ENCODE assay signal across 16 cellular contexts in genomic region chr9:88947581-88948573, GRCh38. TPM values are rescaled to one million over a fixed set of nuclear protein-coding genes. Genes with fewer than 3 reads are reported as not detected.
A peak's percentile ranks its signal among the peaks of the same experiment; 100 is the strongest.
DNase-seq lines count a peak whose midpoint lies in the region; TF ChIP-seq lines count a peak whose summit lies in the region.
"Had no signal": no experiment of that assay in that cellular context is flagged by ENCODE, and none has a peak within 500 bp of the region (broad histone marks: within the 10 kb centered on the region; RNA-seq: fewer than 3 reads in every experiment).

No MANE protein-coding gene starts in this region.

- H3K9me3 ChIP-seq in SJSA1 (replicated peaks), result no peaks in the 10 kb centered on the region
- H3K9me3 ChIP-seq in neuronal stem cell (replicated peaks in 1 of 2; ENCODE audit: control insufficient read depth in 2 of 2, insufficient read depth in 1 of 2, low read depth in 1 of 2, low read length in 2 of 2), result peaks cover 0 to 6% of the 10 kb centered on the region in 2 donors
- H3K9me3 ChIP-seq in right atrium auricular region, result no peaks in the 10 kb centered on the region
- H3K9me3 ChIP-seq in HAP-1, result no peaks in the 10 kb centered on the region

- no peaks in the 10 kb centered on the region for H3K36me3 Mint-ChIP-seq in activated CD4-positive, alpha-beta T cell treated with anti-CD3 and anti-CD28 coated beads, Interleukin-2, amount 10 ng/mL, durations not matched to agents 24 days and 14 days (ENCODE audit: low read depth)
- H3K36me3 Mint-ChIP-seq: CD8-positive, alpha-beta memory T cell; natural killer cell had no signal

- no peak overlapping the region for H4K8ac ChIP-seq in neuronal stem cell (ENCODE audit: low read depth, low read length)

- no peak overlapping the region for H3K4me2 ChIP-seq in neuronal stem cell (ENCODE audit: insufficient read depth, low read length, poor library complexity, severe bottlenecking)

- H3K9me3 Mint-ChIP-seq in activated CD4-positive, alpha-beta T cell treated with anti-CD3 and anti-CD28 coated beads, Interleukin-2, amount 10 ng/mL, durations not matched to agents 24 days and 14 days, result no peaks in the 10 kb centered on the region
- H3K9me3 Mint-ChIP-seq: natural killer cell had no signal

- no peaks in the 10 kb centered on the region for H3K36me3 ChIP-seq in SJSA1
- H3K36me3 ChIP-seq in neuronal stem cell (replicated peaks in 1 of 2; ENCODE audit: control insufficient read depth in 2 of 2, insufficient read depth in 2 of 2, low read length in 2 of 2), result no peaks in the 10 kb centered on the region
- no peaks in the 10 kb centered on the region for H3K36me3 ChIP-seq in right atrium auricular region
- H3K36me3 ChIP-seq in HAP-1 (replicated peaks), result no peaks in the 10 kb centered on the region

- peaks cover 15% of the 10 kb centered on the region for H3K27me3 Mint-ChIP-seq in activated CD4-positive, alpha-beta T cell treated with anti-CD3 and anti-CD28 coated beads, Interleukin-2, amount 10 ng/mL, durations not matched to agents 24 days and 14 days

- H2AFZ ChIP-seq in neuronal stem cell (ENCODE audit: low read length), result no peak overlapping the region

- no peak overlapping the region for H3K18ac ChIP-seq in neuronal stem cell (ENCODE audit: low read length)

- H3K4me1 Mint-ChIP-seq in activated CD4-positive, alpha-beta T cell treated with anti-CD3 and anti-CD28 coated beads, Interleukin-2, amount 10 ng/mL, durations not matched to agents 24 days and 14 days, result peaks cover 6% of the 10 kb centered on the region
- H3K4me1 Mint-ChIP-seq: natural killer cell had no signal

- no CpG with 5 or more reads among the region's 5 CpGs for WGBS in neuronal stem cell (ENCODE audit: extremely low coverage in 2 of 2, insufficient read length in 2 of 2, insufficient replicate concordance in 1 of 2), 2 donors

- H3K23ac ChIP-seq in neuronal stem cell (ENCODE audit: low read depth, low read length, poor library complexity), result peak overlapping the region; percentile 81

- in situ Hi-C loops in HAP-1 (cut with MboI; ENCODE audit: low sequenced_read_pairs), result no loop called here

- no peak overlapping the region for H2BK5ac ChIP-seq in neuronal stem cell (ENCODE audit: low read length)

- H3K27ac Mint-ChIP-seq in activated CD4-positive, alpha-beta T cell treated with anti-CD3 and anti-CD28 coated beads, Interleukin-2, amount 10 ng/mL, durations not matched to agents 24 days and 14 days, result no peak overlapping the region
- H3K27ac Mint-ChIP-seq: CD8-positive, alpha-beta memory T cell; natural killer cell; progenitor cell of endocrine pancreas had no signal

- H3K79me1 ChIP-seq in neuronal stem cell (ENCODE audit: low read depth, low read length), result no peaks in the 10 kb centered on the region

- no peak overlapping the region for H2BK120ac ChIP-seq in neuronal stem cell (ENCODE audit: low read depth, low read length)

- DNase-seq in EH (ENCODE audit: low read depth) (peak; percentile 63), SJSA1 (ENCODE audit: low read depth in 1 of 2, low spot score in 2 of 2) (peak in 1 of 2 experiments; percentile 56), epithelial cell of esophagus (ENCODE audit: low read depth) (peak; percentile 41), neuronal stem cell (ENCODE audit: low spot score) (no peak), right atrium auricular region (ENCODE audit: low spot score) (no peak), HAP-1 (ENCODE audit: low spot score in 2 of 2) (no peak), NCI-H1092 (lab: John Stamatoyannopoulos, UW) (no peak)
- DNase-seq in activated CD4-positive, alpha-beta T cell treated with anti-CD3 and anti-CD28 coated beads, Interleukin-2, amount 10 ng/mL, durations not matched to agents 24 days and 14 days, result no peak
- DNase-seq: activated effector memory CD4-positive, alpha-beta T cell treated with Interleukin-2 at 50 U/mL for 16 hours; amygdala; CD8-positive, alpha-beta memory T cell; DND-41; effector memory CD4-positive, alpha-beta T cell; natural killer cell; substantia nigra had no signal

- H2BK15ac ChIP-seq in neuronal stem cell (ENCODE audit: low read length), result no peak overlapping the region

- H4K91ac ChIP-seq in neuronal stem cell (ENCODE audit: low read depth, low read length, poor library complexity), result peak overlapping the region; percentile 34

- H3K27ac ChIP-seq in SJSA1, result peak overlapping the region; percentile 12; the same call in 1 of the 2 replicates
- H3K27ac ChIP-seq in neuronal stem cell (replicated peaks; ENCODE audit: low read length), result no peak overlapping the region
- no peak overlapping the region for H3K27ac ChIP-seq in right atrium auricular region

- H3K4me1 ChIP-seq in SJSA1 (replicated peaks) (peaks cover 41% of the 10 kb centered on the region), neuronal stem cell (ENCODE audit: control insufficient read depth in 2 of 2, insufficient read depth in 1 of 2, low read depth in 1 of 2, low read length in 2 of 2) (peaks cover 18 to 32% of the 10 kb centered on the region in 2 donors), right atrium auricular region (peaks cover 0 to 26% of the 10 kb centered on the region in 2 donors), HAP-1 (no peaks in the 10 kb centered on the region; the same call in 1 of the 2 replicates)

- TF ChIP-seq CTCF in epithelial cell of esophagus (IDR thresholded peaks at IDR 0.05; ENCODE audit: insufficient read depth, low read depth, low read length, missing control alignments) (no peak), right atrium auricular region (IDR thresholded peaks at IDR 0.05) (no peak)

- H2AK5ac ChIP-seq in neuronal stem cell (ENCODE audit: low read depth, low read length), result no peak overlapping the region

- peak overlapping the region; percentile 49 for H3K14ac ChIP-seq in neuronal stem cell (ENCODE audit: low read length)

- H3K27me3 ChIP-seq in SJSA1 (replicated peaks) (no peaks in the 10 kb centered on the region), neuronal stem cell (ENCODE audit: control insufficient read depth in 3 of 3, insufficient read depth in 3 of 3, low read depth in 1 of 3, low read length in 3 of 3) (peaks cover 0 to 6% (median 0%) of the 10 kb centered on the region in 3 experiments), right atrium auricular region (no peaks in the 10 kb centered on the region), HAP-1 (ENCODE audit: low read depth) (no peaks in the 10 kb centered on the region)

- H3K4ac ChIP-seq in neuronal stem cell (ENCODE audit: low read length), result no peak overlapping the region

- H3K4me3 Mint-ChIP-seq in activated CD4-positive, alpha-beta T cell treated with anti-CD3 and anti-CD28 coated beads, Interleukin-2, amount 10 ng/mL, durations not matched to agents 24 days and 14 days, result no peak overlapping the region
- H3K4me3 Mint-ChIP-seq: CD8-positive, alpha-beta memory T cell; natural killer cell had no signal

- H3K9ac ChIP-seq in neuronal stem cell (ENCODE audit: low read depth, low read length, poor library complexity), result peak overlapping the region; percentile 66

- H3K4me3 ChIP-seq in SJSA1, result no peak overlapping the region
- no peak overlapping the region for H3K4me3 ChIP-seq in epithelial cell of esophagus (ENCODE audit: low read length)
- peak overlapping the region in 1 of 2 donors; percentile 64 for H3K4me3 ChIP-seq in neuronal stem cell (ENCODE audit: low read length in 2 of 2)
- no peak overlapping the region for H3K4me3 ChIP-seq in right atrium auricular region
- no peak overlapping the region for H3K4me3 ChIP-seq in HAP-1

- intact Hi-C loops in activated CD4-positive, alpha-beta T cell treated with anti-CD3 and anti-CD28 coated beads, Interleukin-2, amount 10 ng/mL, durations not matched to agents 24 days and 14 days (cut with micrococcal nuclease), result no loop called here

- H2BK12ac ChIP-seq in neuronal stem cell (ENCODE audit: low read length), result no peak overlapping the region

RNA-seq across cellular contexts. Expression of gene S1PR3, which starts 43.4 kb away (rescaled TPM):
- total RNA-seq in SJSA1 (2014; rRNA removed; shearing (Covaris generic)), result 12.5 and 25.8 TPM in 2 replicates
- polyA plus RNA-seq in neuronal stem cell (2013, experiment 1 of 2), result 11.1 TPM
- polyA plus RNA-seq in neuronal stem cell (2013, experiment 2 of 2), result 11.3 TPM
- 10 to 100 TPM; 26.8 to 34.7 TPM for total RNA-seq in right atrium auricular region
- total RNA-seq in activated CD4-positive, alpha-beta T cell treated with anti-CD3 and anti-CD28 coated beads, Interleukin-2, amount 10 ng/mL, durations not matched to agents 24 days and 14 days, result 3.4 and 3.8 TPM in 2 replicates
- polyA plus RNA-seq: CD8-positive, alpha-beta memory T cell had no signal

Comparison
In these comparisons a context has a peak if more than half of its experiments do, and no peak if none do; other contexts are left out.
1. DNase-seq: peak in EH (single experiment) and epithelial cell of esophagus (single experiment); none in neuronal stem cell (single experiment), right atrium auricular region (single experiment), HAP-1 (0 of 2), NCI-H1092 (single experiment) and activated CD4-positive, alpha-beta T cell treated with anti-CD3 and anti-CD28 coated beads, Interleukin-2, amount 10 ng/mL, durations not matched to agents 24 days and 14 days (single experiment).